ENCODE assay signal across 8 cellular contexts in genomic region chr6:74574794-74575193, GRCh38.
DNase-seq lines count a peak whose midpoint lies in the region; ATAC-seq and TF ChIP-seq lines count a peak whose summit lies in the region.

No MANE protein-coding gene starts in this region.

- H3K27me3 Mint-ChIP-seq in WTC11 (ENCODE audit: low read depth): no peaks in the 10 kb centered on the region

- H3K27ac Mint-ChIP-seq in WTC11: no peak overlapping the region

- H3K36me3 Mint-ChIP-seq in WTC11: no peaks in the 10 kb centered on the region

- no peak overlapping the region for H2BK120ac ChIP-seq in mesendoderm (ENCODE audit: low read depth, low read length)

- no peak overlapping the region for H4K5ac ChIP-seq in mesendoderm (ENCODE audit: low read length)

- TF ChIP-seq CTCF in WTC11 (IDR thresholded peaks at IDR 0.05) (peak; percentile 58), ovary (IDR thresholded peaks at IDR 0.05) (no peak), gastroesophageal sphincter (IDR thresholded peaks at IDR 0.05) (peak in 1 of 4 experiments; percentile 29)

- TF ChIP-seq POLR2A in ovary (IDR thresholded peaks at IDR 0.05) (no peak), gastroesophageal sphincter (IDR thresholded peaks at IDR 0.05) (no peak)

- no peak overlapping the region for H3K4me2 ChIP-seq in mesendoderm (ENCODE audit: low read length)

- H3K27me3 ChIP-seq in mesendoderm (ENCODE audit: insufficient read depth, low read length, poor library complexity) (no peaks in the 10 kb centered on the region), ovary (no peaks in the 10 kb centered on the region), gastroesophageal sphincter (no peaks in the 10 kb centered on the region)

- H3K36me3 ChIP-seq in mesendoderm (ENCODE audit: control insufficient read depth, insufficient read depth, low read length): no peaks in the 10 kb centered on the region
- no peaks in the 10 kb centered on the region for H3K36me3 ChIP-seq in ovary
- H3K36me3 ChIP-seq in gastroesophageal sphincter: no peaks in the 10 kb centered on the region

- H3K79me1 ChIP-seq in mesendoderm (ENCODE audit: low read length): no peaks in the 10 kb centered on the region

- H3K4me1 Mint-ChIP-seq in WTC11: no peaks in the 10 kb centered on the region

- no CpG with 5 or more reads among the region's 5 CpGs for WGBS in mesendoderm (ENCODE audit: extremely low coverage, insufficient coverage, low lambda C conversion rate)
- 58 to 73% (median 58%) methylated on average over 5 of the region's 5 CpGs for WGBS in ovary, 3 donors
- WGBS in gastroesophageal sphincter (ENCODE audit: low coverage in 1 of 2), 2 donors: 59 to 69% methylated on average over 3 to 5 of the region's 5 CpGs

- POLR2A ChIA-PET in WTC11 (lab: Charles Lee): no interaction called here

- no peak overlapping the region for H2BK15ac ChIP-seq in mesendoderm (replicated peaks; ENCODE audit: low read depth)

- intact Hi-C loops in ovary (cut with DNase I): no loop called here

- no peaks in the 10 kb centered on the region for H3K9me3 Mint-ChIP-seq in WTC11

- no peak overlapping the region for H2BK5ac ChIP-seq in mesendoderm (ENCODE audit: low read length)

- no peak overlapping the region for H3K18ac ChIP-seq in mesendoderm (ENCODE audit: low read length)

- TF ChIP-seq EP300 in ovary (IDR thresholded peaks at IDR 0.05) (no peak), gastroesophageal sphincter (IDR thresholded peaks at IDR 0.05) (no peak)

- H3K27ac ChIP-seq in mesendoderm (ENCODE audit: low read depth, low read length) (no peak overlapping the region), ovary (no peak overlapping the region), gastroesophageal sphincter (no peak overlapping the region)

- H2AK5ac ChIP-seq in mesendoderm (ENCODE audit: low read length): no peak overlapping the region

- H3K56ac ChIP-seq in mesendoderm (ENCODE audit: low read length): no peak overlapping the region

- no peaks in the 10 kb centered on the region for H3K79me2 ChIP-seq in mesendoderm (ENCODE audit: control insufficient read depth, insufficient read depth, low read length)

- H3K23ac ChIP-seq in mesendoderm (ENCODE audit: low read length): no peak overlapping the region

- H3K4me1 ChIP-seq in mesendoderm (ENCODE audit: control insufficient read depth, low read depth, low read length): no peaks in the 10 kb centered on the region
- H3K4me1 ChIP-seq in ovary (ENCODE audit: insufficient read depth): no peaks in the 10 kb centered on the region
- H3K4me1 ChIP-seq in gastroesophageal sphincter: no peaks in the 10 kb centered on the region

- no peak overlapping the region for H3K4me3 Mint-ChIP-seq in WTC11

- H3K9me3 ChIP-seq in ovary (no peaks in the 10 kb centered on the region), gastroesophageal sphincter (no peaks in the 10 kb centered on the region)

- H3K4ac ChIP-seq in mesendoderm (ENCODE audit: low read depth, low read length): no peak overlapping the region

- H3K4me3 ChIP-seq in mesendoderm (ENCODE audit: low read length) (no peak overlapping the region), ovary (no peak overlapping the region), gastroesophageal sphincter (no peak overlapping the region)

- ATAC-seq in WTC11: peak; percentile 91
- no peak for ATAC-seq in gastroesophageal sphincter
- no peak for ATAC-seq in GM21515 (IDR thresholded peaks at IDR 0.05; ENCODE audit: unreplicated experiment)

- no peak overlapping the region for H4K8ac ChIP-seq in mesendoderm (ENCODE audit: low read depth, low read length)

- CTCF ChIA-PET in WTC11 (lab: Charles Lee): interaction anchor here (1.5 kb wide), 1 partner anchor 634 kb away, joined by 5 read pairs; no protein-coding TSS in a partner anchor

- no peak overlapping the region for H3K9ac ChIP-seq in mesendoderm (ENCODE audit: low read length)

- DNase-seq in NOMO-1 treated with DMSO at 0.1 percent for 48 hours (lab: John Stamatoyannopoulos, UW; ENCODE audit: unreplicated experiment): peak; percentile 28
- no peak for DNase-seq in NOMO-1 treated with dmso at 0.1 percent for 144 hours (lab: John Stamatoyannopoulos, UW; ENCODE audit: unreplicated experiment)
- DNase-seq in HuH-7 (ENCODE audit: low spot score): peak; percentile 19
- DNase-seq in WTC11 (ENCODE audit: low spot score): no peak
- peak; percentile 54 for DNase-seq in mesendoderm
- no peak for DNase-seq in ovary

TF ChIP-seq in WTC11, 78 proteins besides CTCF, POLR2A, EP300 and RAD21:
- TF ChIP-seq KAT7 (CRISPR knock-in tag; IDR thresholded peaks at IDR 0.05; ENCODE audit: borderline replicate concordance) (no peak), GRHL2 (CRISPR knock-in tag; IDR thresholded peaks at IDR 0.05; ENCODE audit: insufficient replicate concordance, severe bottlenecking) (no peak), NFATC4 (CRISPR knock-in tag; IDR thresholded peaks at IDR 0.05) (no peak), CBFB (CRISPR knock-in tag; IDR thresholded peaks at IDR 0.05; ENCODE audit: low read depth) (no peak)
- TF ChIP-seq, protein P1, sequence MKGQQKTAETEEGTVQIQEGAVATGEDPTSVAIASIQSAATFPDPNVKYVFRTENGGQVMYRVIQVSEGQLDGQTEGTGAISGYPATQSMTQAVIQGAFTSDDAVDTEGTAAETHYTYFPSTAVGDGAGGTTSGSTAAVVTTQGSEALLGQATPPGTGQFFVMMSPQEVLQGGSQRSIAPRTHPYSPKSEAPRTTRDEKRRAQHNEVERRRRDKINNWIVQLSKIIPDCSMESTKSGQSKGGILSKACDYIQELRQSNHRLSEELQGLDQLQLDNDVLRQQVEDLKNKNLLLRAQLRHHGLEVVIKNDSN (CRISPR knock-in tag; IDR thresholded peaks at IDR 0.05): no peak
TF ChIP-seq in WTC11: peak in this region for 0.

Comparison
In these comparisons a context has a peak if more than half of its experiments do, and no peak if none do; other contexts are left out.
1. DNase-seq: peak in NOMO-1 treated with DMSO at 0.1 percent for 48 hours (single experiment), HuH-7 (single experiment) and mesendoderm (single experiment); none in NOMO-1 treated with dmso at 0.1 percent for 144 hours (single experiment), WTC11 (single experiment) and ovary (0 of 5).